In genomic region chr2:233332125-233332524, GRCh38 we compare ENCODE assay signal across 1 cellular context.
TF ChIP-seq lines count a peak whose summit lies in the region.

No MANE protein-coding gene starts in this region.

TF ChIP-seq in GM12878, 131 proteins besides CTCF, POLR2A, EP300 and RAD21:
- TF ChIP-seq PRDM15 (CRISPR knock-in tag; IDR thresholded peaks at IDR 0.05), result no peak
- TF ChIP-seq PML (IDR thresholded peaks at IDR 0.05; ENCODE audit: low read length), result no peak
- TF ChIP-seq NR2C1 (IDR thresholded peaks at IDR 0.05), result no peak
- TF ChIP-seq RELA (IDR thresholded peaks at IDR 0.05; ENCODE audit: borderline replicate concordance, partially characterized antibody), result no peak
- no peak for TF ChIP-seq BRCA1 (IDR thresholded peaks at IDR 0.05; ENCODE audit: low read depth, low read length)
- TF ChIP-seq MAX (IDR thresholded peaks at IDR 0.05; ENCODE audit: low read depth, low read length), result no peak
- no peak for TF ChIP-seq ZBTB33 (IDR thresholded peaks at IDR 0.05)
- no peak for TF ChIP-seq NFYA (IDR thresholded peaks at IDR 0.05; ENCODE audit: borderline replicate concordance, low read depth, low read length)
- no peak for TF ChIP-seq MTA3 (IDR thresholded peaks at IDR 0.05; ENCODE audit: borderline replicate concordance, low read length)
- no peak for TF ChIP-seq CBX3 (IDR thresholded peaks at IDR 0.05; ENCODE audit: borderline replicate concordance, low read depth)
- TF ChIP-seq BACH1 (IDR thresholded peaks at IDR 0.05; ENCODE audit: borderline replicate concordance), result no peak
- TF ChIP-seq, protein P1, sequence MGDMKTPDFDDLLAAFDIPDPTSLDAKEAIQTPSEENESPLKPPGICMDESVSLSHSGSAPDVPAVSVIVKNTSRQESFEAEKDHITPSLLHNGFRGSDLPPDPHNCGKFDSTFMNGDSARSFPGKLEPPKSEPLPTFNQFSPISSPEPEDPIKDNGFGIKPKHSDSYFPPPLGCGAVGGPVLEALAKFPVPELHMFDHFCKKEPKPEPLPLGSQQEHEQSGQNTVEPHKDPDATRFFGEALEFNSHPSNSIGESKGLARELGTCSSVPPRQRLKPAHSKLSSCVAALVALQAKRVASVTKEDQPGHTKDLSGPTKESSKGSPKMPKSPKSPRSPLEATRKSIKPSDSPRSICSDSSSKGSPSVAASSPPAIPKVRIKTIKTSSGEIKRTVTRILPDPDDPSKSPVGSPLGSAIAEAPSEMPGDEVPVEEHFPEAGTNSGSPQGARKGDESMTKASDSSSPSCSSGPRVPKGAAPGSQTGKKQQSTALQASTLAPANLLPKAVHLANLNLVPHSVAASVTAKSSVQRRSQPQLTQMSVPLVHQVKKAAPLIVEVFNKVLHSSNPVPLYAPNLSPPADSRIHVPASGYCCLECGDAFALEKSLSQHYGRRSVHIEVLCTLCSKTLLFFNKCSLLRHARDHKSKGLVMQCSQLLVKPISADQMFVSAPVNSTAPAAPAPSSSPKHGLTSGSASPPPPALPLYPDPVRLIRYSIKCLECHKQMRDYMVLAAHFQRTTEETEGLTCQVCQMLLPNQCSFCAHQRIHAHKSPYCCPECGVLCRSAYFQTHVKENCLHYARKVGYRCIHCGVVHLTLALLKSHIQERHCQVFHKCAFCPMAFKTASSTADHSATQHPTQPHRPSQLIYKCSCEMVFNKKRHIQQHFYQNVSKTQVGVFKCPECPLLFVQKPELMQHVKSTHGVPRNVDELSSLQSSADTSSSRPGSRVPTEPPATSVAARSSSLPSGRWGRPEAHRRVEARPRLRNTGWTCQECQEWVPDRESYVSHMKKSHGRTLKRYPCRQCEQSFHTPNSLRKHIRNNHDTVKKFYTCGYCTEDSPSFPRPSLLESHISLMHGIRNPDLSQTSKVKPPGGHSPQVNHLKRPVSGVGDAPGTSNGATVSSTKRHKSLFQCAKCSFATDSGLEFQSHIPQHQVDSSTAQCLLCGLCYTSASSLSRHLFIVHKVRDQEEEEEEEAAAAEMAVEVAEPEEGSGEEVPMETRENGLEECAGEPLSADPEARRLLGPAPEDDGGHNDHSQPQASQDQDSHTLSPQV (IDR thresholded peaks at IDR 0.05), result no peak
- TF ChIP-seq EGR1 (IDR thresholded peaks at IDR 0.05; ENCODE audit: borderline replicate concordance in 1 of 2, low read depth in 2 of 2, low read length in 2 of 2), result no peak
- TF ChIP-seq CHD2 (IDR thresholded peaks at IDR 0.05; ENCODE audit: borderline replicate concordance, low read depth, low read length), result no peak
- no peak for TF ChIP-seq SIN3A (IDR thresholded peaks at IDR 0.05; ENCODE audit: low read depth, low read length)
- no peak for TF ChIP-seq HDAC6 (IDR thresholded peaks at IDR 0.05; ENCODE audit: unreplicated experiment)
- TF ChIP-seq SMARCA5 (IDR thresholded peaks at IDR 0.05), result no peak
- no peak for TF ChIP-seq ATF2 (IDR thresholded peaks at IDR 0.05; ENCODE audit: low read length)
